In the genomic region with DNA sequence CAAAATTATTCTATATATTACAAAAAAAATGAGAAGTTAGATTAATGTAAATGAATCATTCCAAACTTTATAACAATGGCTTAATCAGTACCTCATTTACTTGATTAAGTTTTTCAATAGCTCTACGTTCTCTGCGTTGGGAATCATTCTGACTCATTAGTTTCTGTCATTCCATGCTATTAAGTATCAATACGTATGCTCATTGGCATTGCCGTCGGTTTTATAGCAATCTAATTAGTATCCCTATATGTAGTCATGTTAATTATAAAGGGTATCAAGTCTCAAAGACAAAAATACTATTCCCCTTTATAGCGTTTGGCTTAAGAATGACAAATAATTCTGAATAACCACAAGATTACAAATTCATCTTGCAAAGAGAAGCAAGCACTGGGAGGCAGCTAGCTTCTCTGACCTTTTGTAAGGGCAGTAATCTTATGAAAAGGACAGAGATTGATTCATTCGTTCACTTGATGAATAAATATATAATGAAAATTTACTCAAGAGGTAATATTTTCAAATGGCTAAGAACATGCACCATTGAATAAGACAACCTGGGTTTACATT, we compare ENCODE assay signal across 22 cellular contexts. TPM values are rescaled to one million over a fixed set of nuclear protein-coding genes. Genes with fewer than 3 reads are reported as not detected.
A peak's percentile ranks its signal among the peaks of the same experiment; 100 is the strongest.
DNase-seq lines count a peak whose midpoint lies in the region; FAIRE-seq and TF ChIP-seq lines count a peak whose summit lies in the region.
"Had no signal": no experiment of that assay in that cellular context is flagged by ENCODE, and none has a peak within 500 bp of the region (broad histone marks: within the 10 kb centered on the region; RNA-seq: fewer than 3 reads in every experiment).

No MANE protein-coding gene starts in this region.

- H3K27ac Mint-ChIP-seq in mesothelial cell of epicardium: no peak overlapping the region
- H3K27ac Mint-ChIP-seq: CD8-positive, alpha-beta memory T cell had no signal

- peak overlapping the region; percentile 39 for H3K4me2 ChIP-seq in skeletal muscle satellite cell (ENCODE audit: low read length)
- H3K4me2 ChIP-seq: BLaER1 treated with 17β-estradiol and CSF1 and Interleukin-3, amounts not matched to agents 10 nM and 100 nM had no signal

- H3K36me3 Mint-ChIP-seq in mesothelial cell of epicardium: no peaks in the 10 kb centered on the region

- no peaks in the 10 kb centered on the region for H3K27me3 Mint-ChIP-seq in mesothelial cell of epicardium (ENCODE audit: low read depth)

- H3K27me3 ChIP-seq in adipocyte (replicated peaks; ENCODE audit: control insufficient read depth, insufficient read depth, low read length): no peaks in the 10 kb centered on the region
- peaks cover 4% of the 10 kb centered on the region for H3K27me3 ChIP-seq in skeletal muscle satellite cell (ENCODE audit: control insufficient read depth, insufficient read depth, low read length)
- H3K27me3 ChIP-seq: BLaER1 treated with 17β-estradiol and CSF1 and Interleukin-3, amounts not matched to agents 10 nM and 100 nM had no signal

- no peak for TF ChIP-seq CTCF in mesothelial cell of epicardium (IDR thresholded peaks at IDR 0.05; ENCODE audit: unreplicated experiment)
- no peak for TF ChIP-seq CTCF in GM10266 (IDR thresholded peaks at IDR 0.05; ENCODE audit: control insufficient read depth, insufficient read depth, low read depth, missing control alignments)

- H3K36me3 ChIP-seq in adipocyte (ENCODE audit: control insufficient read depth, insufficient read depth, low read length, severe bottlenecking) (no peaks in the 10 kb centered on the region), skeletal muscle satellite cell (ENCODE audit: insufficient read depth, low read length) (no peaks in the 10 kb centered on the region)
- H3K36me3 ChIP-seq: BLaER1 treated with 17β-estradiol and CSF1 and Interleukin-3, amounts not matched to agents 10 nM and 100 nM had no signal

- H3K4me3 ChIP-seq in adipocyte (ENCODE audit: low read length) (peak overlapping the region; percentile 42), skeletal muscle satellite cell (ENCODE audit: low read length) (no peak overlapping the region)
- H3K4me3 ChIP-seq: BLaER1 treated with 17β-estradiol and CSF1 and Interleukin-3, amounts not matched to agents 10 nM and 100 nM; K562 had no signal

- H3K9me3 Mint-ChIP-seq in mesothelial cell of epicardium: peaks cover 12% of the 10 kb centered on the region

- H3K9me3 ChIP-seq in adipocyte (ENCODE audit: control insufficient read depth, low read length) (no peaks in the 10 kb centered on the region), skeletal muscle satellite cell (replicated peaks; ENCODE audit: low read length) (no peaks in the 10 kb centered on the region)

- H3K4me1 Mint-ChIP-seq in mesothelial cell of epicardium: no peaks in the 10 kb centered on the region
- H3K4me1 Mint-ChIP-seq: CD8-positive, alpha-beta memory T cell had no signal

- no peak for FAIRE-seq in RCC 7860 (lab: Jason Lieb, UNC)
- FAIRE-seq: D721Med, K562 had no signal

- DNase-seq in EH (ENCODE audit: low read depth) (peak; percentile 30), adipocyte (ENCODE audit: low read depth) (no peak), fibroblast of peridontal ligament (ENCODE audit: extremely low read depth) (peak; percentile 70), mesothelial cell of epicardium (ENCODE audit: low spot score in 2 of 2, unreplicated experiment in 2 of 2) (no peak), RCC 7860 (ENCODE audit: low spot score) (no peak), GM10266 (ENCODE audit: extremely low spot score) (no peak)
- DNase-seq: CD8-positive, alpha-beta memory T cell; DMS79; NCI-H1105; NCI-H1694; NCI-H510A; NCI-H748 treated with DMSO at 0.1 percent for 48 hours; NK-92 treated with Interleukin-12 subunit alpha and Interleukin-12 subunit beta, amount 100 ng/mL, for 24 hours; SIG-M5; T-helper 1 cell had no signal

- peaks cover 7% of the 10 kb centered on the region for H3K4me1 ChIP-seq in adipocyte (ENCODE audit: control insufficient read depth, insufficient read depth, low read length)
- peaks cover 8% of the 10 kb centered on the region for H3K4me1 ChIP-seq in skeletal muscle satellite cell (ENCODE audit: control insufficient read depth, insufficient read depth, low read length)
- H3K4me1 ChIP-seq: BLaER1 treated with 17β-estradiol and CSF1 and Interleukin-3, amounts not matched to agents 10 nM and 100 nM had no signal

- no peak overlapping the region for H3K4me3 Mint-ChIP-seq in mesothelial cell of epicardium
- H3K4me3 Mint-ChIP-seq: CD8-positive, alpha-beta memory T cell had no signal

- H3K9ac ChIP-seq in adipocyte (ENCODE audit: low read length) (no peak overlapping the region), skeletal muscle satellite cell (ENCODE audit: low read depth, low read length) (no peak overlapping the region)
- H3K9ac ChIP-seq: BLaER1 treated with 17β-estradiol and CSF1 and Interleukin-3, amounts not matched to agents 10 nM and 100 nM had no signal

RNA-seq across cellular contexts. Expression of a gene that starts 41.8 kb away (rescaled TPM):
- total RNA-seq in skeletal muscle satellite cell (2012; rRNA removed): not detected in 2 replicates
- total RNA-seq in mesothelial cell of epicardium: 0.27 to 0.35 TPM (median 0.34 TPM) in 3 replicates
- total RNA-seq: G401, K562, OCI-LY7, RPMI7951 had no signal

Comparison
In these comparisons a context has a peak if more than half of its experiments do, and no peak if none do; other contexts are left out.
1. DNase-seq: peak in EH (single experiment) and fibroblast of peridontal ligament (single experiment); none in adipocyte (single experiment), mesothelial cell of epicardium (0 of 2), RCC 7860 (single experiment) and GM10266 (single experiment).